ENCODE assay signal across 19 cellular contexts in the genomic region with DNA sequence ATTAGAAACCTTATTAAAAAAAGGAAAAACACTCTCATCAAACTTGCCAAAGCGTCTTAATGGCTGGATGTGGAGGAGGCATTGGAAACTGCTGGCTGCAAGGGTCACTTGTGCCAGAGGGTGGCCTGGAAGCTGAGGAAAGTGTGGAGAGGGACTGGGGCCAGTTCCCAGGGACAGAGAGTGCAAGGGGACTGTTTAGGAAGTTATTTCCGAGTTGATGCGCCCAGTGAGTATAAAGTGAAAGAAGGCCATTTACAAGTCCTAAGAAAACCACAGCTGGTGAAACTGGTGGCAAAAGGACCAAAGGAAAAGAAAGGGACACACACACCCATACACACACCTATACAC. TPM values are rescaled to one million over a fixed set of nuclear protein-coding genes. Genes with fewer than 3 reads are reported as not detected.
"Had no signal": no experiment of that assay in that cellular context is flagged by ENCODE, and none has a peak within 500 bp of the region (broad histone marks: within the 10 kb centered on the region; RNA-seq: fewer than 3 reads in every experiment).

No MANE protein-coding gene starts in this region.

- FAIRE-seq: endothelial cell of umbilical vein, islet of Langerhans had no signal

- H3K9me3 ChIP-seq: adrenal gland, mucosa of descending colon, prostate gland, upper lobe of right lung had no signal

- DNase-seq: activated CD4-positive, alpha-beta T cell treated with anti-CD3 and anti-CD28 coated beads, Interleukin-2, amount 10 ng/mL, durations not matched to agents 24 days and 14 days; activated CD4-positive, CD25-positive, alpha-beta regulatory T cell; activated naive CD4-positive, alpha-beta T cell treated with anti-CD3 and anti-CD28 coated beads, Interleukin-2, amount 10 ng/mL, durations not matched to agents 7 days and 5 days; adrenal gland; central memory CD4-positive, alpha-beta T cell; effector CD4-positive, alpha-beta T cell; foreskin melanocyte; head of caudate nucleus; left colon; mucosa of descending colon; naive thymus-derived CD4-positive, alpha-beta T cell; stimulated activated CD4-positive, alpha-beta T cell treated with anti-CD3 and anti-CD28 coated beads, Interleukin-1b, Interleukin-23, amount 100 ng/mL, for 48 hours; upper lobe of right lung had no signal

- H3K36me3 ChIP-seq: adrenal gland, prostate gland, thoracic aorta, upper lobe of right lung had no signal

- H3K27me3 ChIP-seq: adrenal gland, upper lobe of right lung had no signal

- H3K27ac ChIP-seq: adrenal gland, coronary artery, prostate gland, thoracic aorta, upper lobe of right lung had no signal

- ATAC-seq: left colon, mucosa of descending colon, sciatic nerve had no signal

- H3K4me1 ChIP-seq: prostate gland had no signal

- H3K4me3 ChIP-seq: adrenal gland, coronary artery, mucosa of descending colon, prostate gland, thoracic aorta, upper lobe of right lung had no signal

RNA-seq across cellular contexts. Expression of a gene that starts 52.3 kb away (rescaled TPM):
- total RNA-seq: activated CD4-positive, alpha-beta T cell treated with anti-CD3 and anti-CD28 coated beads, Interleukin-2, amount 10 ng/mL, durations not matched to agents 24 days and 14 days; naive thymus-derived CD4-positive, alpha-beta T cell had no signal
- polyA plus RNA-seq: naive thymus-derived CD4-positive, alpha-beta T cell had no signal
